In genomic region chr22:29767289-29768051, GRCh38 we compare ENCODE assay signal across 8 cellular contexts. TPM values are rescaled to one million over a fixed set of nuclear protein-coding genes. Genes with fewer than 3 reads are reported as not detected.
DNase-seq lines count a peak whose midpoint lies in the region; ATAC-seq and TF ChIP-seq lines count a peak whose summit lies in the region.

UQCR10 (plus strand) TSS chr22:29767369; CDS start chr22:29767399, 30 bp downstream.

- H2AFZ ChIP-seq in HCT116 (ENCODE audit: low read depth, low read length, poor library complexity, severe bottlenecking), result no peak within 1 kb of the TSS

- TF ChIP-seq RAD21 in HCT116 (IDR thresholded peaks at IDR 0.05; ENCODE audit: low read depth), result no peak

- no peaks in the 10 kb centered on the region for H4K20me1 ChIP-seq in HCT116 (ENCODE audit: insufficient read depth)

- H3K9me3 ChIP-seq in HCT116 (ENCODE audit: control insufficient read depth in 1 of 2, insufficient read depth in 1 of 2, low read depth in 1 of 2, low read length in 2 of 2) (no peaks in the 10 kb centered on the region), thoracic aorta (no peaks in the 10 kb centered on the region)

- intact Hi-C loops in HCT116 (cut with micrococcal nuclease), result no loop called here
- intact Hi-C loops in head of caudate nucleus (cut with DNase I), result no loop called here

- peaks cover 32% of the 10 kb centered on the region for H3K79me2 ChIP-seq in HCT116 (ENCODE audit: insufficient read depth, low read length)

- no peaks in the 10 kb centered on the region for H3K9me3 Mint-ChIP-seq in activated naive CD4-positive, alpha-beta T cell treated with anti-CD3 and anti-CD28 coated beads, Interleukin-2, amount 50 U/mL, for 72 hours
- no peaks in the 10 kb centered on the region for H3K9me3 Mint-ChIP-seq in osteocyte (ENCODE audit: unreplicated experiment)

- H3K27ac ChIP-seq in HCT116 (ENCODE audit: low read depth, low read length), result peak within 1 kb of the TSS; percentile 82
- peak within 1 kb of the TSS; percentile 55 to 73 for H3K27ac ChIP-seq in thoracic aorta

- H3K27me3 ChIP-seq in HCT116 (ENCODE audit: insufficient read depth, low read length) (no peaks in the 10 kb centered on the region), thoracic aorta (replicated peaks; ENCODE audit: insufficient read depth) (no peaks in the 10 kb centered on the region)

- no peak for TF ChIP-seq CTCF in HCT116 (IDR thresholded peaks at IDR 0.05 in 2 of 3, conservative IDR thresholded peaks at IDR 0.05 in 1 of 3; ENCODE audit: borderline replicate concordance in 1 of 3, insufficient read depth in 1 of 3, low read depth in 2 of 3, low read length in 2 of 3)
- TF ChIP-seq CTCF in osteocyte (IDR thresholded peaks at IDR 0.05), result no peak
- TF ChIP-seq CTCF in thoracic aorta (IDR thresholded peaks at IDR 0.05), result no peak

- H3K27me3 Mint-ChIP-seq in osteocyte (ENCODE audit: unreplicated experiment), result no peaks in the 10 kb centered on the region

- peak within 1 kb of the TSS; percentile 97 for H3K4me3 Mint-ChIP-seq in osteocyte (ENCODE audit: unreplicated experiment)

- POLR2A ChIA-PET in HCT116 (lab: Charles Lee), result interaction anchor here (0.8 kb wide), 1 partner anchor 66 kb away, joined by 3 read pairs; no protein-coding TSS in a partner anchor

- peaks cover 27% of the 10 kb centered on the region for H3K4me1 Mint-ChIP-seq in osteocyte (ENCODE audit: unreplicated experiment)

- BruUV-seq in HCT116 (replicated peaks; lab: Mats Ljungman, UMichigan), result TSS peak; percentile 85

- no peaks in the 10 kb centered on the region for H3K9me2 ChIP-seq in HCT116 (ENCODE audit: insufficient read depth)

- CTCF ChIA-PET in HCT116 (lab: Charles Lee), result interaction anchor here (1.0 kb wide), 1 partner anchor 322 kb away, joined by 7 read pairs; no protein-coding TSS in a partner anchor

- peak within 1 kb of the TSS; percentile 97 to 99 for H3K27ac Mint-ChIP-seq in activated naive CD4-positive, alpha-beta T cell treated with anti-CD3 and anti-CD28 coated beads, Interleukin-2, amount 50 U/mL, for 72 hours
- H3K27ac Mint-ChIP-seq in osteocyte (ENCODE audit: unreplicated experiment), result peak within 1 kb of the TSS; percentile 96

- RAD21 ChIA-PET in HCT116 (lab: Charles Lee; ENCODE audit: low non-redundant PET in 1 of 2, low total read pairs in 2 of 2, uncharacterized antibody in 2 of 2, unreplicated experiment in 2 of 2), result interaction anchor here in 1 of 2 experiments (0.7 to 1.1 kb wide), 2 partner anchors 65 to 66 kb away, joined by 3 read pairs; no protein-coding TSS in a partner anchor

- peak within 1 kb of the TSS; percentile 80 for H3K9ac ChIP-seq in HCT116 (ENCODE audit: low read length)

- peaks cover 10 to 33% of the 10 kb centered on the region in 2 donors for H3K36me3 Mint-ChIP-seq in activated naive CD4-positive, alpha-beta T cell treated with anti-CD3 and anti-CD28 coated beads, Interleukin-2, amount 50 U/mL, for 72 hours
- H3K36me3 Mint-ChIP-seq in osteocyte (ENCODE audit: unreplicated experiment), result peaks cover 13% of the 10 kb centered on the region

- peak within 1 kb of the TSS; percentile 91 for H3K4me2 ChIP-seq in HCT116 (ENCODE audit: low read length)

- peak; percentile 83 for DNase-seq in GF-D8 (lab: John Stamatoyannopoulos, UW)
- peak; percentile 85 for DNase-seq in HCT116 (ENCODE audit: low read depth, low spot score)
- peak; percentile 91 for DNase-seq in MV-4-11 (lab: John Stamatoyannopoulos, UW)
- peak; percentile 94 for DNase-seq in SKM-1 (lab: John Stamatoyannopoulos, UW; ENCODE audit: unreplicated experiment)
- DNase-seq in activated naive CD4-positive, alpha-beta T cell treated with anti-CD3 and anti-CD28 coated beads, Interleukin-2, amount 50 U/mL, for 72 hours (ENCODE audit: low spot score in 2 of 2), result peak; percentile 89 to 95
- DNase-seq in head of caudate nucleus, result peak; percentile 91 to 97 (median 95)
- DNase-seq in osteocyte (ENCODE audit: extremely low spot score, unreplicated experiment), result peak; percentile 97
- peak; percentile 80 for DNase-seq in thoracic aorta (ENCODE audit: low spot score)

- H3K4me3 ChIP-seq in HCT116 (replicated peaks in 1 of 2; ENCODE audit: low read depth in 1 of 2, low read length in 2 of 2) (peak within 1 kb of the TSS; percentile 75 to 83), thoracic aorta (peak within 1 kb of the TSS; percentile 87)

- TF ChIP-seq POLR2A in HCT116 (IDR thresholded peaks at IDR 0.05; ENCODE audit: borderline replicate concordance, extremely low read depth, insufficient read depth, insufficient read length), result no peak

- ATAC-seq in HCT116, result peak; percentile 71
- peak; percentile 84 to 89 for ATAC-seq in activated naive CD4-positive, alpha-beta T cell treated with anti-CD3 and anti-CD28 coated beads, Interleukin-2, amount 50 U/mL, for 72 hours
- ATAC-seq in thoracic aorta (ENCODE audit: insufficient number of reproducible peaks, low FRiP score, low read depth), result peak; percentile 90

- H3K4me1 ChIP-seq in HCT116 (ENCODE audit: control insufficient read depth in 1 of 2, insufficient read depth in 2 of 2, low read length in 2 of 2) (peaks cover 9 to 33% of the 10 kb centered on the region in 2 experiments), thoracic aorta (ENCODE audit: control insufficient read depth in 1 of 2, low read depth in 2 of 2) (peaks cover 13 to 22% of the 10 kb centered on the region in 2 donors)

- peaks cover 15 to 19% of the 10 kb centered on the region in 2 experiments; a peak in 3 of 4 replicates for H3K36me3 ChIP-seq in HCT116 (ENCODE audit: control insufficient read depth in 1 of 2, insufficient read depth in 2 of 2, low read length in 2 of 2)
- peaks cover 19% of the 10 kb centered on the region for H3K36me3 ChIP-seq in thoracic aorta

TF ChIP-seq in HCT116, 20 proteins besides CTCF, POLR2A, EP300 and RAD21:
- TF ChIP-seq ZBTB33 (IDR thresholded peaks at IDR 0.05; ENCODE audit: extremely low read depth, insufficient replicate concordance, low read length), result no peak
- TF ChIP-seq ZFX (IDR thresholded peaks at IDR 0.05), result peak; percentile 27; the same call in 1 of the 2 replicates
- peak; percentile 89 for TF ChIP-seq YY1 (IDR thresholded peaks at IDR 0.05; ENCODE audit: extremely low read depth, insufficient replicate concordance, low read depth, low read length)
- peak; percentile 57 for TF ChIP-seq POLR2AphosphoS5 (IDR thresholded peaks at IDR 0.05; ENCODE audit: low read depth, low read length)

RNA-seq across cellular contexts. Expression of gene UQCR10, which starts in this region (rescaled TPM):
- total RNA-seq in HCT116 (2021; ENCODE audit: unreplicated experiment) (119 TPM), osteocyte (66.0 and 77.4 TPM in 2 replicates), thoracic aorta (10 to 100 TPM; 12.2 to 43.1 TPM)
- 184 and 198 TPM in 2 replicates for polyA plus RNA-seq in HCT116 (2012)
- 100 to 1,000 TPM in 1 of 2 donors, 10 to 100 TPM in 1; 72.2 to 107 TPM for total RNA-seq in activated naive CD4-positive, alpha-beta T cell treated with anti-CD3 and anti-CD28 coated beads, Interleukin-2, amount 50 U/mL, for 72 hours

Comparison
In these comparisons a context has a peak if more than half of its experiments do, and no peak if none do; other contexts are left out.
1. Peak in every context shown above with its lines: DNase-seq, ATAC-seq, H3K4me3 ChIP-seq and H3K27ac ChIP-seq.